ENCODE assay signal across 27 cellular contexts in the genomic region with DNA sequence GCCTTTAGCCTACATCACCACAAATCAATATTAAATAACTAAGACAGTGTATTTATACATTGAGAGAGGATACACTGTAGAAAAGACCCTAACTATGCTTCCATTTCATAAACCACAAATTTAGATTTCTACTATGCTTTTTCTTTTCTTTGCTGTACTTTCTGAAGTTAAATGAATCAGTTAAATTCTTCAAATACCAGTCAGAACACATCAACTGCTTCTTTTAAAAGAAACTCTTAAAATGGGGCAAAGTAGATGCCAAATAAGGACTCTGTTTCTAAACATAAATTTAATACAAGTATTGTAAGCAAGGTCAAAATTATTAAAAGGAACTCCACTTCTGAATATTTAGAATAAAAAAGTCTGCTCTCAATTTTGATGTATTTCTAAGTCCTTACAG.
A peak's percentile ranks its signal among the peaks of the same experiment; 100 is the strongest.
DNase-seq lines count a peak whose midpoint lies in the region; ATAC-seq and TF ChIP-seq lines count a peak whose summit lies in the region.
"Had no signal": no experiment of that assay in that cellular context is flagged by ENCODE, and none has a peak within 500 bp of the region (broad histone marks: within the 10 kb centered on the region; RNA-seq: fewer than 3 reads in every experiment).

No MANE protein-coding gene starts in this region.

- peak overlapping the region in 1 of 5 donors; percentile 44 for H3K9ac ChIP-seq in subcutaneous abdominal adipose tissue (ENCODE audit: low read length in 5 of 5)
- H3K9ac ChIP-seq: KMS-11 had no signal

- no peaks in the 10 kb centered on the region for H3K36me3 ChIP-seq in subcutaneous abdominal adipose tissue (ENCODE audit: control insufficient read depth in 5 of 5, insufficient read depth in 5 of 5, low read length in 5 of 5)
- H3K36me3 ChIP-seq: left ventricle myocardium inferior, thyroid gland had no signal

- no peaks in the 10 kb centered on the region for H3K27me3 ChIP-seq in subcutaneous abdominal adipose tissue (ENCODE audit: control insufficient read depth in 5 of 5, insufficient read depth in 4 of 5, low read length in 5 of 5)
- H3K27me3 ChIP-seq: dorsolateral prefrontal cortex, thyroid gland had no signal

- DNase-seq in AG10803 (ENCODE audit: low read depth) (peak; percentile 34), fibroblast of peridontal ligament (ENCODE audit: extremely low read depth) (peak; percentile 76), DMS153 treated with DMSO at 0.1 percent for 48 hours (lab: John Stamatoyannopoulos, UW; ENCODE audit: unreplicated experiment) (no peak)
- DNase-seq: activated CD4-positive, alpha-beta T cell treated with anti-CD3 and anti-CD28 coated beads, Interleukin-2, amount 50 U/mL, for 48 hours; activated CD8-positive, alpha-beta memory T cell treated with anti-CD3 and anti-CD28 coated beads, Interleukin-2, amount 50 U/mL, for 48 hours; aorta; CD4-positive, alpha-beta T cell; dorsolateral prefrontal cortex; left ventricle myocardium inferior; MM.1S; naive thymus-derived CD8-positive, alpha-beta T cell; NCI-H1417; NCI-H446 treated with DMSO at 0.1 percent for 48 hours; nucleus accumbens; stimulated activated naive CD8-positive, alpha-beta T cell treated with anti-CD3 and anti-CD28 coated beads, Interleukin-15, Interleukin-2, amounts not matched to agents 100 U/mL and 50 U/mL, for 24 hours; T-helper 17 cell; thyroid gland had no signal

- H3K4me3 ChIP-seq in AG10803 (ENCODE audit: low read length) (no peak overlapping the region), subcutaneous abdominal adipose tissue (ENCODE audit: low read depth in 1 of 5, low read length in 5 of 5) (no peak overlapping the region)
- H3K4me3 ChIP-seq: dorsolateral prefrontal cortex, left ventricle myocardium inferior, SK-N-MC, thyroid gland had no signal

- TF ChIP-seq CTCF in AG10803 (conservative IDR thresholded peaks at IDR 0.05; ENCODE audit: low read length), result no peak

- no peaks in the 10 kb centered on the region for H3K9me3 ChIP-seq in subcutaneous abdominal adipose tissue (ENCODE audit: control insufficient read depth in 5 of 5, low read length in 5 of 5)
- H3K9me3 ChIP-seq: left ventricle myocardium inferior, thyroid gland had no signal

- H3K4me1 ChIP-seq in subcutaneous abdominal adipose tissue (ENCODE audit: control insufficient read depth in 5 of 5, insufficient read depth in 5 of 5, low read length in 5 of 5), result peaks cover 0 to 16% (median 10%) of the 10 kb centered on the region in 5 donors
- H3K4me1 ChIP-seq: left ventricle myocardium inferior, thyroid gland had no signal

- ATAC-seq in SK-N-SH treated with all-trans-retinoic acid at 6 μM for 48 hours (peak; percentile 57), HG02588 (IDR thresholded peaks at IDR 0.05; ENCODE audit: unreplicated experiment) (no peak), HG02678 (IDR thresholded peaks at IDR 0.05; ENCODE audit: unreplicated experiment) (no peak)
- ATAC-seq: activated CD4-positive, CD25-positive, alpha-beta regulatory T cell treated with anti-CD3 and anti-CD28 coated beads, Interleukin-2, amount 50 U/mL, for 24 hours; activated naive CD4-positive, alpha-beta T cell treated with anti-CD3 and anti-CD28 coated beads, Interleukin-2, amount 50 U/mL, for 72 hours; activated T-helper 17 cell treated with anti-CD3 and anti-CD28 coated beads, Interleukin-2, amount 50 U/mL, for 72 hours; naive thymus-derived CD8-positive, alpha-beta T cell; stimulated activated naive CD8-positive, alpha-beta T cell treated with anti-CD3 and anti-CD28 coated beads, Interleukin-15, Interleukin-2, amounts not matched to agents 100 U/mL and 50 U/mL, for 24 hours; T-helper 17 cell had no signal

- H3K27ac ChIP-seq in subcutaneous abdominal adipose tissue (ENCODE audit: low read depth, low read length), result peak overlapping the region; percentile 59
- H3K27ac ChIP-seq: dorsolateral prefrontal cortex, KMS-11, left ventricle myocardium inferior, RWPE1, SK-N-MC, thyroid gland had no signal

TF ChIP-seq in SK-N-SH treated with all-trans-retinoic acid at 6 μM for 48 hours, 23 proteins besides CTCF, POLR2A, EP300 and RAD21:
- TF ChIP-seq ZNF8 (CRISPR knock-in tag; IDR thresholded peaks at IDR 0.05), result no peak
- no peak for TF ChIP-seq ZFP30 (CRISPR knock-in tag; IDR thresholded peaks at IDR 0.05)
- no peak for TF ChIP-seq ARNTL (CRISPR knock-in tag; IDR thresholded peaks at IDR 0.05; ENCODE audit: borderline replicate concordance, low read depth)
- TF ChIP-seq PPARA (CRISPR knock-in tag; IDR thresholded peaks at IDR 0.05; ENCODE audit: borderline replicate concordance), result no peak
- no peak for TF ChIP-seq ZFP3 (CRISPR knock-in tag; IDR thresholded peaks at IDR 0.05)
- TF ChIP-seq CREB5 (CRISPR knock-in tag; IDR thresholded peaks at IDR 0.05; ENCODE audit: low read depth), result no peak
- TF ChIP-seq RARB (CRISPR knock-in tag; IDR thresholded peaks at IDR 0.05), result no peak
- TF ChIP-seq SNAI2 (CRISPR knock-in tag; IDR thresholded peaks at IDR 0.05), result no peak
- no peak for TF ChIP-seq ZC3H10 (CRISPR knock-in tag; IDR thresholded peaks at IDR 0.05)
- TF ChIP-seq, protein P1, sequence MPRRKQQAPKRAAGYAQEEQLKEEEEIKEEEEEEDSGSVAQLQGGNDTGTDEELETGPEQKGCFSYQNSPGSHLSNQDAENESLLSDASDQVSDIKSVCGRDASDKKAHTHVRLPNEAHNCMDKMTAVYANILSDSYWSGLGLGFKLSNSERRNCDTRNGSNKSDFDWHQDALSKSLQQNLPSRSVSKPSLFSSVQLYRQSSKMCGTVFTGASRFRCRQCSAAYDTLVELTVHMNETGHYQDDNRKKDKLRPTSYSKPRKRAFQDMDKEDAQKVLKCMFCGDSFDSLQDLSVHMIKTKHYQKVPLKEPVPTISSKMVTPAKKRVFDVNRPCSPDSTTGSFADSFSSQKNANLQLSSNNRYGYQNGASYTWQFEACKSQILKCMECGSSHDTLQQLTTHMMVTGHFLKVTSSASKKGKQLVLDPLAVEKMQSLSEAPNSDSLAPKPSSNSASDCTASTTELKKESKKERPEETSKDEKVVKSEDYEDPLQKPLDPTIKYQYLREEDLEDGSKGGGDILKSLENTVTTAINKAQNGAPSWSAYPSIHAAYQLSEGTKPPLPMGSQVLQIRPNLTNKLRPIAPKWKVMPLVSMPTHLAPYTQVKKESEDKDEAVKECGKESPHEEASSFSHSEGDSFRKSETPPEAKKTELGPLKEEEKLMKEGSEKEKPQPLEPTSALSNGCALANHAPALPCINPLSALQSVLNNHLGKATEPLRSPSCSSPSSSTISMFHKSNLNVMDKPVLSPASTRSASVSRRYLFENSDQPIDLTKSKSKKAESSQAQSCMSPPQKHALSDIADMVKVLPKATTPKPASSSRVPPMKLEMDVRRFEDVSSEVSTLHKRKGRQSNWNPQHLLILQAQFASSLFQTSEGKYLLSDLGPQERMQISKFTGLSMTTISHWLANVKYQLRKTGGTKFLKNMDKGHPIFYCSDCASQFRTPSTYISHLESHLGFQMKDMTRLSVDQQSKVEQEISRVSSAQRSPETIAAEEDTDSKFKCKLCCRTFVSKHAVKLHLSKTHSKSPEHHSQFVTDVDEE (CRISPR knock-in tag; IDR thresholded peaks at IDR 0.05), result no peak
- TF ChIP-seq ZNF70 (CRISPR knock-in tag; IDR thresholded peaks at IDR 0.05), result no peak
